Comparison of ENCODE assay signal across 1 cellular context in the genomic region with DNA sequence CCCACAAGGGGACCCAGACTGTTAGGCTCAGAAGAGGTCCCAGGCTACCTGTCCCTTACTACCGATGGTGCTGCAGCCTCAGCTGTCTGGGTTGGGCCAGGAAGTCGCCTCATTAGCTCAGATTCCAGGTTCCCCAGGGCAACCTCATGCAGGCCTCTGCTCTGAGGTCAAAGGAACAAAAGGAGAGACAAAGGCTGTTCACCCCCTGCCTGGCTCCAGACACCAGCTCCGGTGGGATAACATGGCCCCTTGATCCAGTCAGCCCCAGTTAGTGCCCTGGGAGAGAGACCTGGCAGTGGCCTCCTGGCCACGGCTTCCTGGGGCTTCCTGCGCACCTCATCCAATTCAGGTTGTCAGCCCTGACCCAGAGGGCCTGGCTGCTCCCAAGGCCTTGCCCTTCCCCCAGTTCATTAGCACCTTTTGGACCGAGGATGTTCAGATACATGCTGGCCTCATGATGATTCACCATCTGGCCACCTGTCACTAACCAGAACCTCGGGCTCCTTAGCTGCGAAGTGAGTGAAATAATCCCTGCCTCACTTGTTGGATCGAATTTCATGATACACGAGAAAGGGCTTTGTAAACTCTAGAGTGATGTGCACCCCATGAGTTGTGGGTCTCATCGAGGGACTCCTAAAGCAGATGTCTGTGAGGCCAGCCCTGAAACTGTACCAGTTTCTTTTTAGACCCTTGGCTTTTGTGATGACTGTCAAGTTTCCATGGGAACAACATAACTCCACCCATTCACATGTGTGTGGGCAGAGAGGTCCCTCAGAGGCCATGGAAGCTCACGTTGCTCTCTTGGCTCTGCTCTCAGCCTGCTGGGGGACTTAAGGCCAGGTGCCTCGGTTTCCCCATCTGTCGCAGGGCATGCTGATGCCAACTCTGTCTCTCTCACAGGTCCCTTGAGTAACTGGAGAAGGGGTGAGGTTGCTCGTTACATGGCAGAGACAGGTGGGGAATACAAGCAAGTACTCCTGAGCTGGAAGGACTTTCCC.
TF ChIP-seq lines count a peak whose summit lies in the region.

No MANE protein-coding gene starts in this region.

TF ChIP-seq in WTC11, 78 proteins besides CTCF, POLR2A, EP300 and RAD21 (continued from another document):
- TF ChIP-seq, protein P1, sequence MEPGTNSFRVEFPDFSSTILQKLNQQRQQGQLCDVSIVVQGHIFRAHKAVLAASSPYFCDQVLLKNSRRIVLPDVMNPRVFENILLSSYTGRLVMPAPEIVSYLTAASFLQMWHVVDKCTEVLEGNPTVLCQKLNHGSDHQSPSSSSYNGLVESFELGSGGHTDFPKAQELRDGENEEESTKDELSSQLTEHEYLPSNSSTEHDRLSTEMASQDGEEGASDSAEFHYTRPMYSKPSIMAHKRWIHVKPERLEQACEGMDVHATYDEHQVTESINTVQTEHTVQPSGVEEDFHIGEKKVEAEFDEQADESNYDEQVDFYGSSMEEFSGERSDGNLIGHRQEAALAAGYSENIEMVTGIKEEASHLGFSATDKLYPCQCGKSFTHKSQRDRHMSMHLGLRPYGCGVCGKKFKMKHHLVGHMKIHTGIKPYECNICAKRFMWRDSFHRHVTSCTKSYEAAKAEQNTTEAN (CRISPR knock-in tag; IDR thresholded peaks at IDR 0.05), result no peak
- TF ChIP-seq CREM (CRISPR knock-in tag; IDR thresholded peaks at IDR 0.05) (no peak), GRHL2 (CRISPR knock-in tag; IDR thresholded peaks at IDR 0.05; ENCODE audit: insufficient replicate concordance, severe bottlenecking) (no peak), MYBL2 (CRISPR knock-in tag; IDR thresholded peaks at IDR 0.05) (no peak), RELA (CRISPR knock-in tag; IDR thresholded peaks at IDR 0.05; ENCODE audit: borderline replicate concordance) (no peak), GABPB1 (CRISPR knock-in tag; IDR thresholded peaks at IDR 0.05) (no peak), CREB1 (CRISPR knock-in tag; IDR thresholded peaks at IDR 0.05) (no peak)
